ENCODE assay signal across 18 cellular contexts in the genomic region with DNA sequence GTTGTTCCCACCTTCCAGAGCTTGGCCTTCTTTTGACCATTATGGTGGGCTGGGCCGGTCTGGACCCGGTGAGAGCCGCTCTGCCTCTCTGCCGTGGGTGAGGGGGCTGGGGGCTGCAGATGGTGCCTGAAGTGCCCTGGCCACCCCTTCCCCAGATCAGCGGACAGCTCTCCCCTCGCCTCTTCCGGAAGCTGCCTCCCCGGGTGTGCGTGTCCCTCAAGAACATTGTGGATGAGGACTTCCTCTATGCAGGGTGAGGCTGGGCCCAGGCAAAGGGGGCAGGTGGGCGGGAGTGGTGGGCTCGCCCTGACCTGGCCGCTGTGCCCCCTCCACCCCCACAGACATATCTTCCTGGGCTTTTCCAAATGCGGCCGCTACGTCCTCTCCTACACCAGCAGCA. TPM values are rescaled to one million over a fixed set of nuclear protein-coding genes. Genes with fewer than 3 reads are reported as not detected.
DNase-seq lines count a peak whose midpoint lies in the region; ATAC-seq and TF ChIP-seq lines count a peak whose summit lies in the region.
"Had no signal": no experiment of that assay in that cellular context is flagged by ENCODE, and none has a peak within 500 bp of the region (broad histone marks: within the 10 kb centered on the region; RNA-seq: fewer than 3 reads in every experiment).

No MANE protein-coding gene starts in this region.

- POLR2A ChIA-PET in OCI-LY7 (lab: Charles Lee), result no interaction called here

- peaks cover 16% of the 10 kb centered on the region for H3K79me2 ChIP-seq in OCI-LY7 (ENCODE audit: insufficient read depth, low read depth, low read length)

- peaks cover 24% of the 10 kb centered on the region for H3K36me3 Mint-ChIP-seq in activated CD4-positive, alpha-beta T cell treated with anti-CD3 and anti-CD28 coated beads, Interleukin-2, amount 10 ng/mL, durations not matched to agents 24 days and 14 days (ENCODE audit: low read depth)
- peaks cover 58% of the 10 kb centered on the region for H3K36me3 Mint-ChIP-seq in effector memory CD8-positive, alpha-beta T cell (ENCODE audit: insufficient read depth)
- H3K36me3 Mint-ChIP-seq in progenitor cell of endocrine pancreas (ENCODE audit: insufficient read depth), result peaks cover 2% of the 10 kb centered on the region

- no TSS peak for BruUV-seq in OCI-LY7 (replicated peaks; lab: Mats Ljungman, UMichigan)

- peaks cover 4% of the 10 kb centered on the region for H3K27me3 Mint-ChIP-seq in activated CD4-positive, alpha-beta T cell treated with anti-CD3 and anti-CD28 coated beads, Interleukin-2, amount 10 ng/mL, durations not matched to agents 24 days and 14 days
- H3K27me3 Mint-ChIP-seq in effector memory CD8-positive, alpha-beta T cell, result no peaks in the 10 kb centered on the region
- no peaks in the 10 kb centered on the region for H3K27me3 Mint-ChIP-seq in progenitor cell of endocrine pancreas

- TF ChIP-seq CTCF in OCI-LY7 (conservative IDR thresholded peaks at IDR 0.05; ENCODE audit: low read length) (no peak), progenitor cell of endocrine pancreas (IDR thresholded peaks at IDR 0.05; ENCODE audit: unreplicated experiment) (no peak)

- H3K4me3 ChIP-seq in OCI-LY7 (ENCODE audit: low read depth, low read length, poor library complexity, severe bottlenecking), result peak overlapping the region; percentile 85
- H3K4me3 ChIP-seq: A549 had no signal

- no peaks in the 10 kb centered on the region for H3K9me3 ChIP-seq in OCI-LY7 (ENCODE audit: low read length)
- H3K9me3 ChIP-seq: A549, esophagus muscularis mucosa, neutrophil had no signal

- no peak for ATAC-seq in effector memory CD8-positive, alpha-beta T cell (replicated peaks)
- ATAC-seq: A549; activated CD4-positive, CD25-positive, alpha-beta regulatory T cell treated with anti-CD3 and anti-CD28 coated beads, Interleukin-2, amount 50 U/mL, for 24 hours; left lobe of liver had no signal

- CTCF ChIA-PET in OCI-LY7 (lab: Charles Lee; ENCODE audit: unreplicated experiment), result no interaction called here

- peaks cover 16% of the 10 kb centered on the region for H3K4me1 ChIP-seq in OCI-LY7 (ENCODE audit: insufficient read depth, low read length, poor library complexity, severe bottlenecking)

- no peaks in the 10 kb centered on the region for H3K9me3 Mint-ChIP-seq in activated CD4-positive, alpha-beta T cell treated with anti-CD3 and anti-CD28 coated beads, Interleukin-2, amount 10 ng/mL, durations not matched to agents 24 days and 14 days
- H3K9me3 Mint-ChIP-seq in effector memory CD8-positive, alpha-beta T cell, result no peaks in the 10 kb centered on the region
- H3K9me3 Mint-ChIP-seq in progenitor cell of endocrine pancreas (ENCODE audit: low read depth), result no peaks in the 10 kb centered on the region

- H3K27ac ChIP-seq in OCI-LY7 (ENCODE audit: low read depth, low read length, poor library complexity, severe bottlenecking), result no peak overlapping the region
- H3K27ac ChIP-seq: neutrophil had no signal

- peak overlapping the region; percentile 81 for H3K4me2 ChIP-seq in OCI-LY7 (ENCODE audit: low read length)

- H3K4me1 Mint-ChIP-seq in activated CD4-positive, alpha-beta T cell treated with anti-CD3 and anti-CD28 coated beads, Interleukin-2, amount 10 ng/mL, durations not matched to agents 24 days and 14 days, result peaks cover 14% of the 10 kb centered on the region
- H3K4me1 Mint-ChIP-seq in effector memory CD8-positive, alpha-beta T cell (ENCODE audit: low read depth in 2 of 2), result peaks cover 15 to 19% of the 10 kb centered on the region in 2 donors
- peaks cover 5% of the 10 kb centered on the region for H3K4me1 Mint-ChIP-seq in progenitor cell of endocrine pancreas (ENCODE audit: low read depth)

- peak overlapping the region; percentile 99 for H3K4me3 Mint-ChIP-seq in activated CD4-positive, alpha-beta T cell treated with anti-CD3 and anti-CD28 coated beads, Interleukin-2, amount 10 ng/mL, durations not matched to agents 24 days and 14 days
- peak overlapping the region; percentile 97 to 98 for H3K4me3 Mint-ChIP-seq in effector memory CD8-positive, alpha-beta T cell
- peak overlapping the region; percentile 58 for H3K4me3 Mint-ChIP-seq in progenitor cell of endocrine pancreas (ENCODE audit: low read depth)

- H3K9me2 ChIP-seq in OCI-LY7 (ENCODE audit: insufficient read depth, low read length), result no peaks in the 10 kb centered on the region

- no peaks in the 10 kb centered on the region for H4K20me1 ChIP-seq in OCI-LY7 (ENCODE audit: insufficient read depth, low read length)

- intact Hi-C loops in activated CD4-positive, alpha-beta T cell treated with anti-CD3 and anti-CD28 coated beads, Interleukin-2, amount 10 ng/mL, durations not matched to agents 24 days and 14 days (cut with micrococcal nuclease), result no loop called here
- intact Hi-C loops in OCI-LY7 (cut with micrococcal nuclease; ENCODE audit: unreplicated experiment) (loop anchor here (5.0 kb wide), 2 partner anchors 72 to 78 kb away; partner anchors contain the start of gene IL27RA), posterior vena cava (cut with DNase I) (no loop called here)

- H3K27ac Mint-ChIP-seq in activated CD4-positive, alpha-beta T cell treated with anti-CD3 and anti-CD28 coated beads, Interleukin-2, amount 10 ng/mL, durations not matched to agents 24 days and 14 days, result peak overlapping the region; percentile 62
- peak overlapping the region; percentile 76 to 97 for H3K27ac Mint-ChIP-seq in effector memory CD8-positive, alpha-beta T cell
- no peak overlapping the region for H3K27ac Mint-ChIP-seq in progenitor cell of endocrine pancreas

- H3K36me3 ChIP-seq in OCI-LY7 (ENCODE audit: insufficient read depth, low read length), result peaks cover 45% of the 10 kb centered on the region

- DNase-seq in activated CD4-positive, alpha-beta T cell treated with anti-CD3 and anti-CD28 coated beads, Interleukin-2, amount 10 ng/mL, durations not matched to agents 24 days and 14 days, result no peak
- DNase-seq in activated CD4-positive, alpha-beta T cell treated with anti-CD3 and anti-CD28 coated beads, Interleukin-2, amount 50 U/mL, for 48 hours, result no peak
- DNase-seq in OCI-LY7 (ENCODE audit: low spot score) (no peak), progenitor cell of endocrine pancreas (ENCODE audit: low spot score, unreplicated experiment) (no peak), posterior vena cava (ENCODE audit: low spot score) (no peak), epidermal melanocyte (ENCODE audit: insufficient read length, low spot score) (no peak), cerebellar cortex (ENCODE audit: low spot score) (no peak)
- no peak for DNase-seq in effector memory CD8-positive, alpha-beta T cell
- DNase-seq: activated naive CD4-positive, alpha-beta T cell treated with anti-CD3 and anti-CD28 coated beads, Interleukin-2, amount 50 U/mL, for 16 hours; hippocampal formation; NCI-H226; small intestine had no signal

- no peak overlapping the region for H2AFZ ChIP-seq in OCI-LY7 (ENCODE audit: low read length)

RNA-seq across cellular contexts. Expression of gene DCAF15, which starts 1.9 kb away (rescaled TPM):
- 61.5 and 63.2 TPM in 2 replicates for total RNA-seq in activated CD4-positive, alpha-beta T cell treated with anti-CD3 and anti-CD28 coated beads, Interleukin-2, amount 10 ng/mL, durations not matched to agents 24 days and 14 days
- 61.0 and 71.3 TPM in 2 replicates for total RNA-seq in OCI-LY7 (2014; rRNA removed; shearing (Covaris generic))
- total RNA-seq in OCI-LY7 (2022) (86.2 and 97.3 TPM in 2 replicates), progenitor cell of endocrine pancreas (57.3 and 65.5 TPM in 2 replicates), posterior vena cava (10 to 100 TPM; 18.8 to 21.0 TPM)

RNA-seq across cellular contexts. Expression of gene PODNL1, which starts 16.0 kb away (rescaled TPM):
- not detected in 2 replicates for total RNA-seq in activated CD4-positive, alpha-beta T cell treated with anti-CD3 and anti-CD28 coated beads, Interleukin-2, amount 10 ng/mL, durations not matched to agents 24 days and 14 days
- 0.16 TPM in 1 of 2 replicates, not detected in the other for total RNA-seq in OCI-LY7 (2014; rRNA removed; shearing (Covaris generic))
- total RNA-seq in OCI-LY7 (2022), result 0.20 TPM in 1 of 2 replicates, not detected in the other
- total RNA-seq in progenitor cell of endocrine pancreas, result not detected in 2 replicates
- total RNA-seq in posterior vena cava, result 1 to 10 TPM; 2.4 to 8.7 TPM
- total RNA-seq: left lobe of liver, temporal lobe had no signal

RNA-seq across cellular contexts. Expression of gene CC2D1A, which starts 48.2 kb away (rescaled TPM):
- total RNA-seq in activated CD4-positive, alpha-beta T cell treated with anti-CD3 and anti-CD28 coated beads, Interleukin-2, amount 10 ng/mL, durations not matched to agents 24 days and 14 days, result 38.5 and 39.4 TPM in 2 replicates
- 18.7 and 23.3 TPM in 2 replicates for total RNA-seq in OCI-LY7 (2014; rRNA removed; shearing (Covaris generic))
- total RNA-seq in OCI-LY7 (2022), result 44.0 and 48.3 TPM in 2 replicates
- 69.4 and 74.0 TPM in 2 replicates for total RNA-seq in progenitor cell of endocrine pancreas
- total RNA-seq in posterior vena cava, result 10 to 100 TPM; 16.8 to 22.6 TPM

RNA-seq across cellular contexts. Expression of gene BRME1, which starts 48.3 kb away (rescaled TPM):
- 16.2 and 18.6 TPM in 2 replicates for total RNA-seq in activated CD4-positive, alpha-beta T cell treated with anti-CD3 and anti-CD28 coated beads, Interleukin-2, amount 10 ng/mL, durations not matched to agents 24 days and 14 days
- 2.5 and 4.5 TPM in 2 replicates for total RNA-seq in OCI-LY7 (2014; rRNA removed; shearing (Covaris generic))
- total RNA-seq in OCI-LY7 (2022), result 7.1 and 7.2 TPM in 2 replicates
- 6.1 and 8.9 TPM in 2 replicates for total RNA-seq in progenitor cell of endocrine pancreas
- total RNA-seq in posterior vena cava, result 1 to 10 TPM; 1.2 to 2.0 TPM

RNA-seq across cellular contexts. Expression of gene RFX1, which starts 51.9 kb away (rescaled TPM):
- 17.0 and 18.0 TPM in 2 replicates for total RNA-seq in activated CD4-positive, alpha-beta T cell treated with anti-CD3 and anti-CD28 coated beads, Interleukin-2, amount 10 ng/mL, durations not matched to agents 24 days and 14 days
- total RNA-seq in OCI-LY7 (2014; rRNA removed; shearing (Covaris generic)), result 3.5 and 4.4 TPM in 2 replicates
- 13.8 and 17.4 TPM in 2 replicates for total RNA-seq in OCI-LY7 (2022)
- 26.5 and 30.6 TPM in 2 replicates for total RNA-seq in progenitor cell of endocrine pancreas
- 1 to 10 TPM; 7.5 to 7.8 TPM for total RNA-seq in posterior vena cava
